Comparison of ENCODE assay signal across 19 cellular contexts in the genomic region with DNA sequence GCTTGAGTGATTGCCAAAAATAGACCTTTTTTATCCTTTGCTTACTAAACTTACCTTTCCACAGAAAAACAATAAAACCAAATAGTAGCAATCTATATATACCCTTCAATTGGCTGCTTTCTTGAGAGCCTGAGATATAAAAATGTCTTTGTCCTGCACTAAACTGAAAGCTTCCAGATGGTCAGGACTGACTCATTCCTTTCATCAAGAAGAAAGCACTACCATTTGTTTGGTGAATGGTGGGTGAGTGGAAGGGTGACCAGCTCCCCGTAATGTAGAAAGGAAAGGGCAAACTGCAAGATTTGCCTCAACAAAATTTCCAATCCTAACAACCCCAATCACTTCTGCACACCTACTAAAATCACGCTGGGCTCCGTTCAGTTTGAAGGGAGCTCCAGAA.
DNase-seq lines count a peak whose midpoint lies in the region; ATAC-seq and TF ChIP-seq lines count a peak whose summit lies in the region.
"Had no signal": no experiment of that assay in that cellular context is flagged by ENCODE, and none has a peak within 500 bp of the region (broad histone marks: within the 10 kb centered on the region; RNA-seq: fewer than 3 reads in every experiment).

No MANE protein-coding gene starts in this region.

- no peaks in the 10 kb centered on the region for H3K9me3 Mint-ChIP-seq in stimulated activated effector memory CD8-positive, alpha-beta T cell treated with anti-CD3 and anti-CD28 coated beads, Interleukin-12 subunit alpha, Interleukin-12 subunit beta, amount 100 ng/mL, for 72 hours
- H3K9me3 Mint-ChIP-seq: CD8-positive, alpha-beta memory T cell had no signal

- ATAC-seq in stimulated activated effector memory CD8-positive, alpha-beta T cell treated with anti-CD3 and anti-CD28 coated beads, Interleukin-12 subunit alpha, Interleukin-12 subunit beta, amount 100 ng/mL, for 72 hours: no peak
- no peak for ATAC-seq in GM18907 (IDR thresholded peaks at IDR 0.05; ENCODE audit: unreplicated experiment)
- ATAC-seq: A549 had no signal

- peak; percentile 10 for DNase-seq in ELR (ENCODE audit: low read depth)
- peak; percentile 17 for DNase-seq in SK-MEL-5 (ENCODE audit: low read depth, low spot score)
- peak; percentile 32 to 49 for DNase-seq in fibroblast of lung (ENCODE audit: low read depth in 2 of 2)
- no peak for DNase-seq in stimulated activated effector memory CD8-positive, alpha-beta T cell treated with anti-CD3 and anti-CD28 coated beads, Interleukin-12 subunit alpha, Interleukin-12 subunit beta, amount 100 ng/mL, for 72 hours (ENCODE audit: low spot score in 2 of 2)
- no peak for DNase-seq in Ammon's horn (ENCODE audit: low spot score)
- DNase-seq in dermis blood vessel endothelial cell: no peak
- DNase-seq: AML-193; Calu3; CD8-positive, alpha-beta memory T cell; DMS79 treated with DMSO at 0.1 percent for 48 hours; KG1; MM.1S; NCI-H2029; NCI-H446 treated with DMSO at 0.1 percent for 48 hours; NCI-H526; SHP77 treated with DMSO at 0.1 percent for 48 hours had no signal

- no peak overlapping the region for H3K9ac ChIP-seq in fibroblast of lung (ENCODE audit: insufficient read depth, low read length)

- H3K4me3 ChIP-seq in fibroblast of lung (replicated peaks in 1 of 4; ENCODE audit: control extremely low read depth in 1 of 4, insufficient read depth in 1 of 4, low read depth in 3 of 4, low read length in 4 of 4): no peak overlapping the region
- H3K4me3 ChIP-seq: A549 had no signal

- peak overlapping the region; percentile 40 for H3K27ac Mint-ChIP-seq in stimulated activated effector memory CD8-positive, alpha-beta T cell treated with anti-CD3 and anti-CD28 coated beads, Interleukin-12 subunit alpha, Interleukin-12 subunit beta, amount 100 ng/mL, for 72 hours

- no peaks in the 10 kb centered on the region for H3K27me3 ChIP-seq in fibroblast of lung (ENCODE audit: control insufficient read depth, insufficient read depth, low read length)

- H4K20me1 ChIP-seq in fibroblast of lung (ENCODE audit: control insufficient read depth, extremely low read depth, insufficient read depth, low read length): no peaks in the 10 kb centered on the region

- in situ Hi-C loops in SK-MEL-5 (cut with HindIII; ENCODE audit: low pct_unique_long_range_greater_than_20kb, low sequenced_read_pairs): no loop called here

- no peak overlapping the region for H3K27ac ChIP-seq in fibroblast of lung (ENCODE audit: insufficient read depth, low read length)
- H3K27ac ChIP-seq: A549, C4-2B had no signal

- no peaks in the 10 kb centered on the region for H3K4me1 ChIP-seq in fibroblast of lung (ENCODE audit: control insufficient read depth, extremely low read depth, insufficient read depth, low read length)
- H3K4me1 ChIP-seq: A549 had no signal

- no peak overlapping the region for H2AFZ ChIP-seq in fibroblast of lung (ENCODE audit: low read length)

- no peak overlapping the region for H3K4me3 Mint-ChIP-seq in stimulated activated effector memory CD8-positive, alpha-beta T cell treated with anti-CD3 and anti-CD28 coated beads, Interleukin-12 subunit alpha, Interleukin-12 subunit beta, amount 100 ng/mL, for 72 hours
- H3K4me3 Mint-ChIP-seq: CD8-positive, alpha-beta memory T cell had no signal

- H3K4me1 Mint-ChIP-seq in stimulated activated effector memory CD8-positive, alpha-beta T cell treated with anti-CD3 and anti-CD28 coated beads, Interleukin-12 subunit alpha, Interleukin-12 subunit beta, amount 100 ng/mL, for 72 hours: no peaks in the 10 kb centered on the region

- peaks cover 100% of the 10 kb centered on the region for H3K36me3 Mint-ChIP-seq in stimulated activated effector memory CD8-positive, alpha-beta T cell treated with anti-CD3 and anti-CD28 coated beads, Interleukin-12 subunit alpha, Interleukin-12 subunit beta, amount 100 ng/mL, for 72 hours

- peaks cover 30% of the 10 kb centered on the region for H3K79me2 ChIP-seq in fibroblast of lung (ENCODE audit: control insufficient read depth, insufficient read depth, low read length)

- H3K4me2 ChIP-seq in fibroblast of lung (ENCODE audit: extremely low read depth, insufficient read depth, low read length): no peak overlapping the region
- H3K4me2 ChIP-seq: A549 had no signal

- no peak for TF ChIP-seq CTCF in fibroblast of lung (conservative IDR thresholded peaks at IDR 0.05 in 1 of 2, IDR thresholded peaks at IDR 0.05 in 1 of 2; ENCODE audit: low read depth in 1 of 2, low read length in 2 of 2)

- peaks cover 13% of the 10 kb centered on the region for H3K36me3 ChIP-seq in fibroblast of lung (ENCODE audit: control insufficient read depth, insufficient read depth, low read length)

- no peaks in the 10 kb centered on the region for H3K9me3 ChIP-seq in fibroblast of lung (ENCODE audit: control insufficient read depth, insufficient read depth, low read depth, low read length)
- H3K9me3 ChIP-seq: A549 had no signal

Comparison
In these comparisons a context has a peak if more than half of its experiments do, and no peak if none do; other contexts are left out.
1. DNase-seq: peak in ELR (single experiment), SK-MEL-5 (single experiment) and fibroblast of lung (2 of 2); none in stimulated activated effector memory CD8-positive, alpha-beta T cell treated with anti-CD3 and anti-CD28 coated beads, Interleukin-12 subunit alpha, Interleukin-12 subunit beta, amount 100 ng/mL, for 72 hours (0 of 2), Ammon's horn (single experiment) and dermis blood vessel endothelial cell (single experiment).